Comparison of ENCODE assay signal across 1 cellular context in the genomic region with DNA sequence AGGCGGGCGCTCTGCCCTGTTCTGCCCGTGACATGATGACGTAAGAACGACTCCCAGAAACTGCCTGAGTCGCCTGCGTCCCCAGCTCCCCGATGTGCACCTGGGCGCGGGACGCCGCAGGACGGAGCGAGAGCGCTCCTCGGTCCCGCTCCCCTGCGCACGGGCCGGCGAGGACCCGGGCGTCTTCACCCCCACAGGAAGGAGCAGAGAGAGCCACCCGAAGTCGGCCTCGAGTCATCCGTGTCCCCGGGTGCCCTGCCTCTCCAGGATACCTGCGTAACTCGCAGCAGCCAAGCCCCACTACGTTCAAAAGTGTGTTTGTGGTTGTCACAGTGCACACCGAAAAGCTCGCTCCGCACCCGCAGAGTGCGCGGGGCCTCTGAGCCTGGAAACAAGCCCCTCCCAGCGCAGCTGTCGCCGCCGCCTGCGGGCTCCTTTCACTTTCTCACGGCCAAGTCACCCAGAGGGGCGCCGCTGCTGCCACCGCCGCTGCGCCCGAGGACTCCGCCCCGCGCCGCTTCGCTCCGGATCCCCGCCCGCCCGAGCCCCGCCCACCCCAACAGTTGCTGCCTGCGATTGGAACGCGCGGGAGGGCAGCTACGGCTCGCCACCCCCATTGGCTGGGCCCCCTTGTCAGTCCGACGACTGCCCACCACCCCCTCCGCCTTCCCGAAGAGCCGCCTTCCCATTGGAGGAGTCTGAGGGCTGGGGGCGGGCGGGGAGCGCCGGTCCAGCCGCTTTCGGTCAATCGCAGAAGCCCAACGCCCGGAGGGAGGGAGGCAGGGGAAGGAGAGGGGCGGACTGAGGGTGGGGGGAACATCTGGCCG.
A peak's percentile ranks its signal among the peaks of the same experiment; 100 is the strongest.
TF ChIP-seq lines count a peak whose summit lies in the region.

No MANE protein-coding gene starts in this region.

TF ChIP-seq in HepG2, 621 proteins besides CTCF, POLR2A, EP300 and RAD21 (continued from another document and continues in another):
- TF ChIP-seq, protein P1, sequence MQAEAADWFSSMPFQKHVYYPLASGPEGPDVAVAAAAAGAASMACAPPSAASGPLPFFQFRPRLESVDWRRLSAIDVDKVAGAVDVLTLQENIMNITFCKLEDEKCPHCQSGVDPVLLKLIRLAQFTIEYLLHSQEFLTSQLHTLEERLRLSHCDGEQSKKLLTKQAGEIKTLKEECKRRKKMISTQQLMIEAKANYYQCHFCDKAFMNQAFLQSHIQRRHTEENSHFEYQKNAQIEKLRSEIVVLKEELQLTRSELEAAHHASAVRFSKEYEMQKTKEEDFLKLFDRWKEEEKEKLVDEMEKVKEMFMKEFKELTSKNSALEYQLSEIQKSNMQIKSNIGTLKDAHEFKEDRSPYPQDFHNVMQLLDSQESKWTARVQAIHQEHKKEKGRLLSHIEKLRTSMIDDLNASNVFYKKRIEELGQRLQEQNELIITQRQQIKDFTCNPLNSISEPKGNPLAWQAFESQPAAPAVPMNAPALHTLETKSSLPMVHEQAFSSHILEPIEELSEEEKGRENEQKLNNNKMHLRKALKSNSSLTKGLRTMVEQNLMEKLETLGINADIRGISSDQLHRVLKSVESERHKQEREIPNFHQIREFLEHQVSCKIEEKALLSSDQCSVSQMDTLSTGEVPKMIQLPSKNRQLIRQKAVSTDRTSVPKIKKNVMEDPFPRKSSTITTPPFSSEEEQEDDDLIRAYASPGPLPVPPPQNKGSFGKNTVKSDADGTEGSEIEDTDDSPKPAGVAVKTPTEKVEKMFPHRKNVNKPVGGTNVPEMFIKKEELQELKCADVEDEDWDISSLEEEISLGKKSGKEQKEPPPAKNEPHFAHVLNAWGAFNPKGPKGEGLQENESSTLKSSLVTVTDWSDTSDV (CRISPR knock-in tag; IDR thresholded peaks at IDR 0.05) = no peak
- TF ChIP-seq CCDC6 (CRISPR knock-in tag; IDR thresholded peaks at IDR 0.05) = 0 out of 2 replicates have a peak, but pooled peaks have one; percentile 47
- peak; percentile 53; the same call in 1 of the 2 replicates for TF ChIP-seq ARNTL (CRISPR knock-in tag; IDR thresholded peaks at IDR 0.05)
- no peak for TF ChIP-seq STAT6 (CRISPR knock-in tag; IDR thresholded peaks at IDR 0.05; ENCODE audit: borderline replicate concordance)
- peak; percentile 17; the same call in 1 of the 2 replicates for TF ChIP-seq TFAP4 (IDR thresholded peaks at IDR 0.05; ENCODE audit: borderline replicate concordance, low read depth)
- peak in 1 of 2 experiments; percentile 18; a peak in 1 of 4 replicates for TF ChIP-seq REST (IDR thresholded peaks at IDR 0.05; ENCODE audit: borderline replicate concordance in 1 of 2, low read depth in 1 of 2, low read length in 2 of 2)
- no peak for TF ChIP-seq SRSF4 (IDR thresholded peaks at IDR 0.05; ENCODE audit: low read depth, low read length, poor library complexity, severe bottlenecking)
- no peak for TF ChIP-seq MAF1 (CRISPR knock-in tag; IDR thresholded peaks at IDR 0.05; ENCODE audit: borderline replicate concordance)
- no peak for TF ChIP-seq MLLT10 (CRISPR knock-in tag; IDR thresholded peaks at IDR 0.05)
- TF ChIP-seq JUNB (CRISPR knock-in tag; IDR thresholded peaks at IDR 0.05; ENCODE audit: borderline replicate concordance) = no peak
- no peak for TF ChIP-seq SMAD9 (CRISPR knock-in tag; IDR thresholded peaks at IDR 0.05)
- TF ChIP-seq RCOR2 (CRISPR knock-in tag; IDR thresholded peaks at IDR 0.05) = no peak
- no peak for TF ChIP-seq RORA (CRISPR knock-in tag; IDR thresholded peaks at IDR 0.05)
- peak; percentile 85 for TF ChIP-seq ZNF772 (CRISPR knock-in tag; IDR thresholded peaks at IDR 0.05)
- TF ChIP-seq ZNF609 (CRISPR knock-in tag; IDR thresholded peaks at IDR 0.05; ENCODE audit: borderline replicate concordance) = no peak
- TF ChIP-seq MEF2D (CRISPR knock-in tag; IDR thresholded peaks at IDR 0.05) = 0 out of 2 replicates have a peak, but pooled peaks have one; percentile 37
- TF ChIP-seq ZNF292 (CRISPR knock-in tag; IDR thresholded peaks at IDR 0.05; ENCODE audit: borderline replicate concordance, low read depth) = no peak
- peak; percentile 80 for TF ChIP-seq RBFOX2 (IDR thresholded peaks at IDR 0.05; ENCODE audit: low read depth, low read length)
- no peak for TF ChIP-seq TEAD3 (CRISPR knock-in tag; optimal IDR thresholded peaks at IDR 0.05; ENCODE audit: borderline replicate concordance)
- TF ChIP-seq ZNF17 (CRISPR knock-in tag; IDR thresholded peaks at IDR 0.05) = no peak
- TF ChIP-seq SALL1 (CRISPR knock-in tag; IDR thresholded peaks at IDR 0.05) = peak; percentile 44
- TF ChIP-seq, protein P2, sequence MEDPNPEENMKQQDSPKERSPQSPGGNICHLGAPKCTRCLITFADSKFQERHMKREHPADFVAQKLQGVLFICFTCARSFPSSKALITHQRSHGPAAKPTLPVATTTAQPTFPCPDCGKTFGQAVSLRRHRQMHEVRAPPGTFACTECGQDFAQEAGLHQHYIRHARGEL (CRISPR knock-in tag; IDR thresholded peaks at IDR 0.05) = no peak
- TF ChIP-seq HNRNPH1 (optimal IDR thresholded peaks at IDR 0.05; ENCODE audit: low read depth, low read length) = no peak
- no peak for TF ChIP-seq MYC (CRISPR knock-in tag; IDR thresholded peaks at IDR 0.05; ENCODE audit: borderline replicate concordance)
- TF ChIP-seq ZSCAN5A (CRISPR knock-in tag; IDR thresholded peaks at IDR 0.05; ENCODE audit: borderline replicate concordance) = peak; percentile 56; the same call in 1 of the 2 replicates
